Comparison of ENCODE assay signal across 20 cellular contexts in genomic region chr11:77035580-77035979, GRCh38. TPM values are rescaled to one million over a fixed set of nuclear protein-coding genes. Genes with fewer than 3 reads are reported as not detected.
DNase-seq lines count a peak whose midpoint lies in the region; ATAC-seq and TF ChIP-seq lines count a peak whose summit lies in the region.
"Had no signal": no experiment of that assay in that cellular context is flagged by ENCODE, and none has a peak within 500 bp of the region (broad histone marks: within the 10 kb centered on the region; RNA-seq: fewer than 3 reads in every experiment).

No MANE protein-coding gene starts in this region.

- peak overlapping the region; percentile 69 for H3K27ac ChIP-seq in VCaP
- no peak overlapping the region for H3K27ac ChIP-seq in left lung
- no peak overlapping the region for H3K27ac ChIP-seq in brain microvascular endothelial cell
- H3K27ac ChIP-seq: 22Rv1, BLaER1, gastroesophageal sphincter, thoracic aorta had no signal

- peaks cover 7 to 14% of the 10 kb centered on the region in 2 donors for H3K4me1 ChIP-seq in left lung

- no peaks in the 10 kb centered on the region for H3K36me3 ChIP-seq in left lung
- no peaks in the 10 kb centered on the region for H3K36me3 ChIP-seq in brain microvascular endothelial cell (replicated peaks)
- H3K36me3 ChIP-seq: BLaER1, gastroesophageal sphincter, thoracic aorta had no signal

- DNase-seq in DMS 273 (lab: John Stamatoyannopoulos, UW; ENCODE audit: unreplicated experiment) = peak; percentile 3
- DNase-seq in DMS 273 treated with DMSO at 0.1 percent for 48 hours (lab: John Stamatoyannopoulos, UW) = no peak
- peak; percentile 89 for DNase-seq in HT-29 (ENCODE audit: low spot score)
- DNase-seq in left lung = no peak
- DNase-seq in GM19238 (ENCODE audit: insufficient read length, low spot score) = no peak
- DNase-seq in brain microvascular endothelial cell = no peak
- DNase-seq in GM03348 (ENCODE audit: low spot score) = no peak
- DNase-seq: activated CD4-positive, alpha-beta T cell treated with anti-CD3 and anti-CD28 coated beads, Interleukin-2, amount 50 U/mL, for 48 hours; activated naive CD4-positive, alpha-beta T cell treated with Interleukin-2 at 50 U/mL for 16 hours; aorta; Kasumi-1; midbrain; NCI-H187 had no signal

- in situ Hi-C loops in brain microvascular endothelial cell (cut with HindIII; ENCODE audit: low pct_ligation_motif_present, low sequenced_read_pairs) = no loop called here

- intact Hi-C loops in left lung (cut with DNase I) = no loop called here

- TF ChIP-seq CTCF in VCaP (conservative IDR thresholded peaks at IDR 0.05) (no peak), left lung (IDR thresholded peaks at IDR 0.05) (no peak), brain microvascular endothelial cell (IDR thresholded peaks at IDR 0.05; ENCODE audit: low read depth, low read length, missing control alignments) (no peak)

- H3K27me3 ChIP-seq in left lung (peaks cover 13 to 51% of the 10 kb centered on the region in 2 donors), brain microvascular endothelial cell (replicated peaks) (no peaks in the 10 kb centered on the region)

- H3K4me3 ChIP-seq in left lung = no peak overlapping the region
- no peak overlapping the region for H3K4me3 ChIP-seq in brain microvascular endothelial cell (ENCODE audit: low read depth, low read length)
- H3K4me3 ChIP-seq: BLaER1, gastroesophageal sphincter, thoracic aorta had no signal

- peak; percentile 61 for ATAC-seq in left lung
- ATAC-seq: gastroesophageal sphincter, Right ventricle myocardium inferior had no signal

- no peaks in the 10 kb centered on the region for H3K9me3 ChIP-seq in left lung
- H3K9me3 ChIP-seq: gastroesophageal sphincter, thoracic aorta had no signal

RNA-seq across cellular contexts. Expression of gene B3GNT6, which starts 1.4 kb away (rescaled TPM):
- 0.61 and 1.4 TPM in 2 replicates for total RNA-seq in HT-29 (2014; rRNA removed; shearing (Covaris generic))
- total RNA-seq in left lung = under 1 TPM in 1 of 2 donors, not detected in 1; 0.60 TPM
- total RNA-seq: aorta, endothelial cell of umbilical vein, Right ventricle myocardium inferior had no signal

RNA-seq across cellular contexts. Expression of gene CAPN5, which starts 31.2 kb away (rescaled TPM):
- 30.5 and 30.9 TPM in 2 replicates for total RNA-seq in HT-29 (2014; rRNA removed; shearing (Covaris generic))
- total RNA-seq in left lung = 10 to 100 TPM; 11.7 to 13.2 TPM

Comparison
In these comparisons a context has a peak if more than half of its experiments do, and no peak if none do; other contexts are left out.
1. DNase-seq: peak in DMS 273 (single experiment) and HT-29 (single experiment); none in DMS 273 treated with DMSO at 0.1 percent for 48 hours (single experiment), left lung (0 of 2), GM19238 (single experiment), brain microvascular endothelial cell (single experiment) and GM03348 (single experiment).